Comparison of ENCODE assay signal across 1 cellular context in the genomic region with DNA sequence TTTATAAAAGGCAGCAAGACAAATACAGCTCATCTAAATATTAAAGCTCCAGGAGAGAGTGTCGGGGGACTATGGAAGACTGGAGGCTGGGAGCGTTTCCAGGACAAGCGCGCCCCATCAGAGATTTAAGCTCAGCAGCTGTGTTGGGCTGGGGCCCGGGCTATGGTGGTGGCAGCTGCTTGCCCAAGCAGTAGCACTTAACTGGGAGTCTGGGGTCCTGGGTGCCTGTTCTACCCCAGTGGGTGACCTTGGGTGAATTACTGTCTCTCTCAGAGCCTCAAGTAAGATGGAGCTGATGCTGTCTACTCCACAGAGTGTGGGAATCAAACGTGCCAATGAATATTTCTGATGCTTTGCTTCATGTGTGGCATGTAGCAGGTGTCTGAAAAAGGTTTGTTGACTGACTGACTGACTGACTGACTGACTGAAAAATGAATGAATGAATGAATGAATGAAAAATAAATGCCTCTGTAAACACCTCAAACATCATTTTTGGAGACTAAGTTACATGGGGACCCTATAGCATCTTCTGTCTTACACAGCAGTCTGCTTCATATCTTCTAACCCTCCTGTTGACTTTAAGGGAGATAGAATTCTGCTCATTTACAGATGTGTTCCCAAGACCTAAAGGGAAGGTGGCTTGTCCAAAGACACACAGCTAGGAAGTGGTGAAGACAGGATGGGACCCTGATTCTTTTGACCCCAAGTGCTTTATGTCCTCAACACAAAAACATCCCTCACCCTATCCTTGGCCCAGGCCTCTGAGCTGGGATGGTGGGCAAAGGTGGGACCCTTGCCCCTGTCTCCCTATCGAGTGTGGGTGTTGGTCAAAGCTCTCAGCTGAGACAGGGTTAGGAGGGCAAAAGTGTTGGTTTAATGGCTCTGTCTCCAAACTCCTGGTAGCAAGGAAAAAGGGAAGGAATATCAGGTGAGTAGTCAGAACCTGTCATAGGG.
A peak's percentile ranks its signal among the peaks of the same experiment; 100 is the strongest.
TF ChIP-seq lines count a peak whose summit lies in the region.

No MANE protein-coding gene starts in this region.

TF ChIP-seq in GM12878, 131 proteins besides CTCF, POLR2A, EP300 and RAD21:
- TF ChIP-seq ZNF24 (IDR thresholded peaks at IDR 0.05) = peak; percentile 90
- no peak for TF ChIP-seq TBL1XR1 (IDR thresholded peaks at IDR 0.05; ENCODE audit: low read depth, low read length)
- TF ChIP-seq TCF7 (IDR thresholded peaks at IDR 0.05; ENCODE audit: borderline replicate concordance) = no peak
TF ChIP-seq in GM12878: peak in this region for 1.
